In the genomic region with DNA sequence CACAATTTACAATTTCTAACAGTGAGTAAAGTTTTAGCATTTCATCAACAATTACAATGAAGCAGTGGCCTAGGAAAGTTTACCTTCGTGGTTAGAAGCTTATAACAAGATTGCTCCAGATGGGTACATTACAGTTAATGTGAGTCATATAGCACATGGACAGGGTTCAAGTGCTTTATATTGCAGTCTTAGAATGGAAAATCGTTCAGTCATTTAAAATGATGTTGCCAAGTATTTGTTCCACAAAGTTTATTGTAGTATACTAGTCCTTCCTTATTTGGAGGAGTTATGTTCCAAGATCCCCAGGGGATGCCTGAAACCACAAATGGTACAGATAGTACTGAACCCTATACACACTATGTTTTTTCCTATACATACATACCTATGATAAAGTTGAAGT, we compare ENCODE assay signal across 16 cellular contexts.
"Had no signal": no experiment of that assay in that cellular context is flagged by ENCODE, and none has a peak within 500 bp of the region (broad histone marks: within the 10 kb centered on the region; RNA-seq: fewer than 3 reads in every experiment).

No MANE protein-coding gene starts in this region.

- H3K27ac ChIP-seq: gastroesophageal sphincter, sigmoid colon, suprapubic skin, upper lobe of right lung had no signal

- H3K4me1 ChIP-seq: upper lobe of right lung had no signal

- H3K36me3 Mint-ChIP-seq: brain, WTC11 had no signal

- H3K36me3 ChIP-seq: gastroesophageal sphincter, sigmoid colon, suprapubic skin, upper lobe of right lung had no signal

- H3K9me3 Mint-ChIP-seq: activated CD4-positive, alpha-beta T cell treated with anti-CD3 and anti-CD28 coated beads, Interleukin-2, amount 10 ng/mL, durations not matched to agents 24 days and 14 days; activated naive CD4-positive, alpha-beta T cell treated with anti-CD3 and anti-CD28 coated beads for 36 hours; brain; T-helper 1 cell treated with Interleukin-12 subunit alpha and Interleukin-12 subunit beta and Interleukin-4 antibody, amounts not matched to agents 30 μg/mL and 1 μg/mL, for 36 hours; WTC11 had no signal

- ATAC-seq: gastroesophageal sphincter, left ventricle myocardium superior, upper lobe of right lung, WTC11 had no signal

- H3K4me3 ChIP-seq: dorsolateral prefrontal cortex, gastroesophageal sphincter, sigmoid colon, suprapubic skin, upper lobe of right lung had no signal

- H3K4me1 Mint-ChIP-seq: activated CD4-positive, alpha-beta T cell treated with anti-CD3 and anti-CD28 coated beads, Interleukin-2, amount 10 ng/mL, durations not matched to agents 24 days and 14 days had no signal

- H3K27me3 Mint-ChIP-seq: brain had no signal

- H3K4me3 Mint-ChIP-seq: activated CD4-positive, alpha-beta T cell treated with anti-CD3 and anti-CD28 coated beads, Interleukin-2, amount 10 ng/mL, durations not matched to agents 24 days and 14 days; activated naive CD4-positive, alpha-beta T cell treated with anti-CD3 and anti-CD28 coated beads for 36 hours; brain; T-helper 1 cell treated with Interleukin-12 subunit alpha and Interleukin-12 subunit beta and Interleukin-4 antibody, amounts not matched to agents 30 μg/mL and 1 μg/mL, for 36 hours; WTC11 had no signal

- H3K9me3 ChIP-seq: gastroesophageal sphincter, sigmoid colon, suprapubic skin, upper lobe of right lung had no signal

- DNase-seq: activated CD4-positive, alpha-beta T cell treated with anti-CD3 and anti-CD28 coated beads, Interleukin-2, amount 10 ng/mL, durations not matched to agents 24 days and 14 days; activated naive CD4-positive, alpha-beta T cell treated with anti-CD3 and anti-CD28 coated beads for 36 hours; cerebellar nuclear complex; dorsolateral prefrontal cortex; kidney; left ventricle myocardium superior; sigmoid colon; stimulated activated CD4-positive, alpha-beta T cell treated with anti-CD3 and anti-CD28 coated beads, Interleukin-4, amount 100 ng/mL, for 1 hour; stimulated activated CD8-positive, alpha-beta memory T cell treated with anti-CD3 and anti-CD28 coated beads, Interleukin-4, amount 100 ng/mL, for 48 hours; stimulated activated naive CD8-positive, alpha-beta T cell treated with anti-CD3 and anti-CD28 coated beads, Interleukin-15, Interleukin-2, amounts not matched to agents 100 U/mL and 50 U/mL, for 24 hours; upper lobe of right lung had no signal

- H3K27me3 ChIP-seq: dorsolateral prefrontal cortex, gastroesophageal sphincter, sigmoid colon, suprapubic skin, upper lobe of right lung had no signal

- H3K27ac Mint-ChIP-seq: activated CD4-positive, alpha-beta T cell treated with anti-CD3 and anti-CD28 coated beads, Interleukin-2, amount 10 ng/mL, durations not matched to agents 24 days and 14 days; activated naive CD4-positive, alpha-beta T cell treated with anti-CD3 and anti-CD28 coated beads for 36 hours; brain; T-helper 1 cell treated with Interleukin-12 subunit alpha and Interleukin-12 subunit beta and Interleukin-4 antibody, amounts not matched to agents 30 μg/mL and 1 μg/mL, for 36 hours; WTC11 had no signal
